8 cellular contexts compared by ENCODE assay signal in genomic region chr9:113620377-113621161, GRCh38.
DNase-seq lines count a peak whose midpoint lies in the region; TF ChIP-seq lines count a peak whose summit lies in the region.

No MANE protein-coding gene starts in this region.

- H3K36me3 ChIP-seq in A673 (ENCODE audit: insufficient read depth, low read length, poor library complexity, severe bottlenecking), result no peaks in the 10 kb centered on the region
- no peaks in the 10 kb centered on the region for H3K36me3 ChIP-seq in ovary

- H3K9me3 ChIP-seq in A673 (ENCODE audit: low read depth, low read length, poor library complexity, severe bottlenecking) (no peaks in the 10 kb centered on the region), ovary (no peaks in the 10 kb centered on the region)

- no peak for TF ChIP-seq EP300 in ovary (IDR thresholded peaks at IDR 0.05)

- WGBS in ovary, 3 donors, result 15 to 16% (median 16%) methylated on average over 14 to 16 of the region's 16 CpGs

- H3K27ac ChIP-seq in A673 (ENCODE audit: low read depth, low read length, poor library complexity, severe bottlenecking), result peak overlapping the region; percentile 67
- peak overlapping the region; percentile 55 to 56 for H3K27ac ChIP-seq in ovary

- no peak for TF ChIP-seq POLR2A in ovary (IDR thresholded peaks at IDR 0.05)

- BruUV-seq in A673 (replicated peaks; lab: Mats Ljungman, UMichigan), result no TSS peak

- no peaks in the 10 kb centered on the region for H3K27me3 ChIP-seq in A673 (replicated peaks; ENCODE audit: insufficient read depth, low read depth, low read length, poor library complexity)
- no peaks in the 10 kb centered on the region for H3K27me3 ChIP-seq in ovary

- H3K4me1 ChIP-seq in A673 (ENCODE audit: insufficient read depth, low read length, poor library complexity, severe bottlenecking) (peaks cover 68% of the 10 kb centered on the region), ovary (ENCODE audit: insufficient read depth) (peaks cover 15% of the 10 kb centered on the region)

- H3K4me3 ChIP-seq in A673 (ENCODE audit: low read depth, low read length, poor library complexity, severe bottlenecking) (no peak overlapping the region), fibroblast of villous mesenchyme (ENCODE audit: low read depth, low read length) (no peak overlapping the region), ovary (no peak overlapping the region)

- DNase-seq in A673 (ENCODE audit: low spot score), result peak; percentile 91
- peak; percentile 94 for DNase-seq in H4 (ENCODE audit: low spot score)
- peak; percentile 81 to 95 for DNase-seq in SW 1271 (lab: John Stamatoyannopoulos, UW)
- DNase-seq in fibroblast of villous mesenchyme (ENCODE audit: low read depth), result peak; percentile 85
- peak; percentile 76 to 84 (median 80) for DNase-seq in ovary
- no peak for DNase-seq in NOMO-1 treated with dmso at 0.1 percent for 144 hours (lab: John Stamatoyannopoulos, UW; ENCODE audit: unreplicated experiment)
- no peak for DNase-seq in HUDEP-2 (lab: John Stamatoyannopoulos, UW; ENCODE audit: unreplicated experiment in 76 of 76)
- no peak for DNase-seq in activated naive CD4-positive, alpha-beta T cell treated with Interleukin-2 at 50 U/mL for 16 hours

- intact Hi-C loops in A673 (cut with micrococcal nuclease; ENCODE audit: unreplicated experiment) (loop anchor here (2.0 kb wide), 1 partner anchor 18 kb away; no protein-coding TSS in a partner anchor), ovary (cut with DNase I) (no loop called here)

- TF ChIP-seq CTCF in A673 (conservative IDR thresholded peaks at IDR 0.05; ENCODE audit: low read depth, low read length) (no peak), fibroblast of villous mesenchyme (IDR thresholded peaks at IDR 0.05; ENCODE audit: insufficient read depth, low read depth, low read length) (no peak), ovary (IDR thresholded peaks at IDR 0.05) (no peak)

- CTCF ChIA-PET in A673 (lab: Charles Lee), result interaction anchor here (0.6 kb wide), 1 partner anchor 255 kb away, joined by 13 read pairs; no protein-coding TSS in a partner anchor

- POLR2A ChIA-PET in A673 (lab: Charles Lee; ENCODE audit: low non-redundant PET), result interaction anchor here (0.6 kb wide), 1 partner anchor 210 kb away, joined by 3 read pairs; the partner anchor contains the start of genes C9orf43 and POLE3

Comparison
In these comparisons a context has a peak if more than half of its experiments do, and no peak if none do; other contexts are left out.
1. DNase-seq: peak in A673 (single experiment), H4 (single experiment), SW 1271 (2 of 2), fibroblast of villous mesenchyme (single experiment) and ovary (5 of 5); none in NOMO-1 treated with dmso at 0.1 percent for 144 hours (single experiment), HUDEP-2 (0 of 76) and activated naive CD4-positive, alpha-beta T cell treated with Interleukin-2 at 50 U/mL for 16 hours (single experiment).